In the genomic region with DNA sequence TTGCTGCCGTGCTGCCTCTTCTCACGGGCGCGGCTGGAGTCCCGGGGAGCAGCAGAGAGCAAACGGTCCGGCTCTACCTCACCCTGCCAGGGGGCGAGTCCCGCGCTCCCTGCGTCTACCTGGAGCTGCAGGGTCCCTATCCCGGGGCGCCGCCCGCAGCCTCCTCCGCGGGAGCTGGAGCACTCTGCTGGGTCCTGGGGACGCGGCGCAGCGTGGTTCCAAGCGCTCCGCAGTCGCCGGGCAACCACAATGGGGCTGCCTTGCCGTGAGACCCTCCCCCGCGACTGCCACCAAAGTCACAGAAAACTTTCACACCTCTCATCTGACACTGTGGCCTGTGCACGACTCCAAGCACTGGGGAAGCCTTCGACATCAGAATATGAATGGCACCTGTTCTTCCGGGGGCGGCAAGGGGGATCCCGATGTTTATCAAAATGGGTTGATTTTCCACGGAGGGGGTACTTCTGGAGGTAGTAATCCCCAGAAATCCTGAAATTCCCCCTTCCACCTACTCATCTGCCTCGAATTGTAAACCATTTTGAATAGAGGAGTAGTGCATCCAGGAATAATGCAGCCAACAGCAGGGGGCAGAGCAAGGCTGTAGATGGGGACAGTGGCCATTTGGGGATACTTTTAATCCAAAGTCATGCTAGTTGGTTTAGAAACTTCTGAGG, we compare ENCODE assay signal across 8 cellular contexts. TPM values are rescaled to one million over a fixed set of nuclear protein-coding genes. Genes with fewer than 3 reads are reported as not detected.
DNase-seq lines count a peak whose midpoint lies in the region; ATAC-seq and TF ChIP-seq lines count a peak whose summit lies in the region.

A gene (minus strand): TSS at position 186 of the 674 bp plus-strand sequence. CDS start 17,542 bp downstream, outside the sequence.

- DNase-seq in A673 (ENCODE audit: low spot score), result peak; percentile 32
- DNase-seq in NCI-H2107 (lab: John Stamatoyannopoulos, UW), result peak; percentile 59
- peak; percentile 24 for DNase-seq in activated gamma-delta T cell (lab: John Stamatoyannopoulos, UW)
- DNase-seq in Right ventricle myocardium superior, result peak; percentile 41
- no peak for DNase-seq in CD1c-positive myeloid dendritic cell (ENCODE audit: extremely low spot score)

- no peaks in the 10 kb centered on the region for H3K9me3 ChIP-seq in A673 (ENCODE audit: low read depth, low read length, poor library complexity, severe bottlenecking)
- H3K9me3 ChIP-seq in parathyroid adenoma (ENCODE audit: control insufficient read depth, low read length), result no peaks in the 10 kb centered on the region

- peak; percentile 44 for ATAC-seq in GM18502 (IDR thresholded peaks at IDR 0.05; ENCODE audit: poor library complexity, unreplicated experiment)
- ATAC-seq in HG02885 (IDR thresholded peaks at IDR 0.05; ENCODE audit: poor library complexity, unreplicated experiment), result peak; percentile 36
- ATAC-seq in Right ventricle myocardium superior (ENCODE audit: poor library complexity), result peak; percentile 73

- H3K36me3 ChIP-seq in A673 (ENCODE audit: insufficient read depth, low read length, poor library complexity, severe bottlenecking), result no peaks in the 10 kb centered on the region
- no peaks in the 10 kb centered on the region for H3K36me3 ChIP-seq in parathyroid adenoma (ENCODE audit: control insufficient read depth, insufficient read depth, low read length)

- no peak within 1 kb of the TSS for H3K27ac ChIP-seq in A673 (ENCODE audit: low read depth, low read length, poor library complexity, severe bottlenecking)
- H3K27ac ChIP-seq in parathyroid adenoma, result no peak within 1 kb of the TSS

- no peak within 1 kb of the TSS for H3K9ac ChIP-seq in parathyroid adenoma

- no peaks in the 10 kb centered on the region for H3K4me1 ChIP-seq in A673 (ENCODE audit: insufficient read depth, low read length, poor library complexity, severe bottlenecking)
- H3K4me1 ChIP-seq in parathyroid adenoma, result no peaks in the 10 kb centered on the region

- H3K27me3 ChIP-seq in A673 (replicated peaks; ENCODE audit: insufficient read depth, low read depth, low read length, poor library complexity) (peaks cover 56% of the 10 kb centered on the region), parathyroid adenoma (ENCODE audit: control insufficient read depth, insufficient read depth, low read length) (no peaks in the 10 kb centered on the region)

- TF ChIP-seq CTCF in A673 (conservative IDR thresholded peaks at IDR 0.05; ENCODE audit: low read depth, low read length) (peak; percentile 48), parathyroid adenoma (IDR thresholded peaks at IDR 0.05) (peak; percentile 37)

- POLR2A ChIA-PET in A673 (lab: Charles Lee; ENCODE audit: low non-redundant PET), result no interaction called here

- no TSS peak for BruUV-seq in A673 (replicated peaks; lab: Mats Ljungman, UMichigan)

- H3K79me2 ChIP-seq in parathyroid adenoma, result no peaks in the 10 kb centered on the region

- intact Hi-C loops in A673 (cut with micrococcal nuclease; ENCODE audit: unreplicated experiment), result no loop called here
- intact Hi-C loops in Right ventricle myocardium superior (cut with DNase I), result no loop called here

- H2AFZ ChIP-seq in parathyroid adenoma, result peak within 1 kb of the TSS; percentile 77

- CTCF ChIA-PET in A673 (lab: Charles Lee), result interaction anchor here (0.7 kb wide), 1 partner anchor 137 kb away, joined by 7 read pairs; no protein-coding TSS in a partner anchor

- H3K4me2 ChIP-seq in parathyroid adenoma (ENCODE audit: low read length), result peak within 1 kb of the TSS; percentile 65

- H3K4me3 ChIP-seq in A673 (ENCODE audit: low read depth, low read length, poor library complexity, severe bottlenecking) (no peak within 1 kb of the TSS), parathyroid adenoma (ENCODE audit: low read depth, low read length) (peak within 1 kb of the TSS; percentile 29)

RNA-seq across cellular contexts. Expression of the gene that starts here (rescaled TPM):
- total RNA-seq in A673 (2021), result not detected in 2 replicates
- 0.22 TPM for total RNA-seq in Right ventricle myocardium superior

Comparison
In these comparisons a context has a peak if more than half of its experiments do, and no peak if none do; other contexts are left out.
1. Peak in DNase-seq in A673; RNA of the gene not detected or under 1 TPM.
2. Peak in DNase-seq and ATAC-seq in Right ventricle myocardium superior; RNA of the gene not detected or under 1 TPM.